In the genomic region with DNA sequence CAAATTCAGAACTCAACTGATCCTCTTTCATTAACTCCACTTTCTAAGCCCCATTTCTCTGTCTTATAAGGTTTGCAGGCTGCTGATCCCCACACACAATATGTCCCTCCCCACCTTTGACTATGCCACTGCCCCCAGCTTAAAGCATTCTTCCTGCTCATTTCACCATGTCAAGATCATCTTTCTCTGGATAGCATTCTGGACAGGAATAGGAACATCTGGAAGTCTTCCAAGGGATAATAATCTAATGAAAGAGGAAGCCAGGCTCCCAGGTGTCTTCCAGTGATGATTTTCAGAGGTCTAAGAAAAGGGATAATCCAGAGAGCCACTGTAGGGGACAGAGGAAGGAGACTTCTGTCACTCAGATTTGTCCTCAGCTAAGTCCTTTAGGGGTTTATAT, we compare ENCODE assay signal across 24 cellular contexts. TPM values are rescaled to one million over a fixed set of nuclear protein-coding genes. Genes with fewer than 3 reads are reported as not detected.
"Had no signal": no experiment of that assay in that cellular context is flagged by ENCODE, and none has a peak within 500 bp of the region (broad histone marks: within the 10 kb centered on the region; RNA-seq: fewer than 3 reads in every experiment).

No MANE protein-coding gene starts in this region.

- H3K27ac Mint-ChIP-seq: activated CD4-positive, alpha-beta T cell treated with anti-CD3 and anti-CD28 coated beads, Interleukin-2, amount 10 ng/mL, durations not matched to agents 24 days and 14 days; activated CD8-positive, alpha-beta memory T cell treated with anti-CD3 and anti-CD28 coated beads, Interleukin-2, amount 10 ng/mL, durations not matched to agents 7 days and 5 days; activated naive CD4-positive, alpha-beta T cell treated with anti-CD3 and anti-CD28 coated beads, Interleukin-2, amount 50 U/mL, for 24 hours; activated T-cell treated with anti-CD3 and anti-CD28 coated beads, Interleukin-2, amount 50 U/mL, for 24 hours; activated T-helper 1 cell treated with anti-CD3 and anti-CD28 coated beads, Interleukin-12 subunit alpha, Interleukin-12 subunit beta, Interleukin-2, Interleukin-4 antibody, amounts not matched to agents 30 ng/mL and 10 ng/mL and 1 ng/mL, durations not matched to agents 14 hours and 24 hours and 36 hours; T-helper 17 cell; WTC11 had no signal

- H3K4me3 Mint-ChIP-seq: activated CD4-positive, alpha-beta T cell treated with anti-CD3 and anti-CD28 coated beads, Interleukin-2, amount 10 ng/mL, durations not matched to agents 24 days and 14 days; activated CD8-positive, alpha-beta memory T cell treated with anti-CD3 and anti-CD28 coated beads, Interleukin-2, amount 10 ng/mL, durations not matched to agents 7 days and 5 days; activated naive CD4-positive, alpha-beta T cell treated with anti-CD3 and anti-CD28 coated beads, Interleukin-2, amount 50 U/mL, for 24 hours; activated T-cell treated with anti-CD3 and anti-CD28 coated beads, Interleukin-2, amount 50 U/mL, for 24 hours; activated T-helper 1 cell treated with anti-CD3 and anti-CD28 coated beads, Interleukin-12 subunit alpha, Interleukin-12 subunit beta, Interleukin-2, Interleukin-4 antibody, amounts not matched to agents 30 ng/mL and 10 ng/mL and 1 ng/mL, durations not matched to agents 14 hours and 24 hours and 36 hours; T-helper 17 cell; WTC11 had no signal

- ATAC-seq: activated CD8-positive, alpha-beta memory T cell treated with anti-CD3 and anti-CD28 coated beads, Interleukin-2, amount 10 ng/mL, durations not matched to agents 7 days and 5 days; K562; T-helper 17 cell; WTC11 had no signal

- H3K27me3 Mint-ChIP-seq: activated CD4-positive, alpha-beta T cell treated with anti-CD3 and anti-CD28 coated beads, Interleukin-2, amount 10 ng/mL, durations not matched to agents 24 days and 14 days; activated CD8-positive, alpha-beta memory T cell treated with anti-CD3 and anti-CD28 coated beads, Interleukin-2, amount 10 ng/mL, durations not matched to agents 7 days and 5 days; activated T-cell treated with anti-CD3 and anti-CD28 coated beads, Interleukin-2, amount 50 U/mL, for 24 hours had no signal

- DNase-seq: activated CD4-positive, alpha-beta T cell treated with anti-CD3 and anti-CD28 coated beads, Interleukin-2, amount 10 ng/mL, durations not matched to agents 24 days and 14 days; activated CD4-positive, alpha-beta T cell treated with anti-CD3 and anti-CD28 coated beads, Interleukin-2, amount 50 U/mL, for 48 hours; activated CD4-positive, CD25-positive, alpha-beta regulatory T cell treated with anti-CD3 and anti-CD28 coated beads, Interleukin-2, amount 50 U/mL, for 72 hours; activated CD8-positive, alpha-beta memory T cell treated with anti-CD3 and anti-CD28 coated beads, Interleukin-2, amount 10 ng/mL, durations not matched to agents 7 days and 5 days; activated effector memory CD4-positive, alpha-beta T cell treated with Interleukin-2 at 50 U/mL for 16 hours; activated naive CD4-positive, alpha-beta T cell; activated T-cell treated with anti-CD3 and anti-CD28 coated beads, Interleukin-2, amount 50 U/mL, for 24 hours; aorta; caudate nucleus; colonic mucosa; Kasumi-1; NCI-H146; NCI-H187 treated with DMSO at 0.1 percent for 48 hours; NCI-H2081 treated with DMSO at 0.1 percent for 48 hours; NCI-H345; NCI-H510A treated with DMSO at 0.1 percent for 48 hours; NCI-H748 treated with DMSO at 0.1 percent for 48 hours; PC-9; T-helper 17 cell; T-helper 9 cell had no signal

- H3K4me1 Mint-ChIP-seq: activated CD4-positive, alpha-beta T cell treated with anti-CD3 and anti-CD28 coated beads, Interleukin-2, amount 10 ng/mL, durations not matched to agents 24 days and 14 days; activated CD8-positive, alpha-beta memory T cell treated with anti-CD3 and anti-CD28 coated beads, Interleukin-2, amount 10 ng/mL, durations not matched to agents 7 days and 5 days; activated naive CD4-positive, alpha-beta T cell treated with anti-CD3 and anti-CD28 coated beads, Interleukin-2, amount 50 U/mL, for 24 hours; WTC11 had no signal

- H3K9me3 Mint-ChIP-seq: activated CD4-positive, alpha-beta T cell treated with anti-CD3 and anti-CD28 coated beads, Interleukin-2, amount 10 ng/mL, durations not matched to agents 24 days and 14 days; activated naive CD4-positive, alpha-beta T cell treated with anti-CD3 and anti-CD28 coated beads, Interleukin-2, amount 50 U/mL, for 24 hours; activated T-cell treated with anti-CD3 and anti-CD28 coated beads, Interleukin-2, amount 50 U/mL, for 24 hours; activated T-helper 1 cell treated with anti-CD3 and anti-CD28 coated beads, Interleukin-12 subunit alpha, Interleukin-12 subunit beta, Interleukin-2, Interleukin-4 antibody, amounts not matched to agents 30 ng/mL and 10 ng/mL and 1 ng/mL, durations not matched to agents 14 hours and 24 hours and 36 hours had no signal

- H3K36me3 Mint-ChIP-seq: activated CD8-positive, alpha-beta memory T cell treated with anti-CD3 and anti-CD28 coated beads, Interleukin-2, amount 10 ng/mL, durations not matched to agents 7 days and 5 days; activated naive CD4-positive, alpha-beta T cell treated with anti-CD3 and anti-CD28 coated beads, Interleukin-2, amount 50 U/mL, for 24 hours; WTC11 had no signal

RNA-seq across cellular contexts. Expression of a gene that starts 54.6 kb away (rescaled TPM):
- total RNA-seq: activated CD4-positive, alpha-beta T cell treated with anti-CD3 and anti-CD28 coated beads, Interleukin-2, amount 10 ng/mL, durations not matched to agents 24 days and 14 days; activated CD8-positive, alpha-beta memory T cell treated with anti-CD3 and anti-CD28 coated beads, Interleukin-2, amount 10 ng/mL, durations not matched to agents 7 days and 5 days; activated T-helper 1 cell treated with anti-CD3 and anti-CD28 coated beads, Interleukin-12 subunit alpha, Interleukin-12 subunit beta, Interleukin-2, Interleukin-4 antibody, amounts not matched to agents 30 ng/mL and 10 ng/mL and 1 ng/mL, durations not matched to agents 14 hours and 24 hours and 36 hours; K562; PC-9 had no signal
